ENCODE assay signal across 7 cellular contexts in genomic region chr1:32893198-32894018, GRCh38. TPM values are rescaled to one million over a fixed set of nuclear protein-coding genes. Genes with fewer than 3 reads are reported as not detected.
A peak's percentile ranks its signal among the peaks of the same experiment; 100 is the strongest.
DNase-seq lines count a peak whose midpoint lies in the region; ATAC-seq and TF ChIP-seq lines count a peak whose summit lies in the region.

No MANE protein-coding gene starts in this region.

- no peak overlapping the region for H3K14ac ChIP-seq in mesenchymal stem cell (ENCODE audit: low read length in 2 of 2)

- no peak for TF ChIP-seq POLR2A in thyroid gland (IDR thresholded peaks at IDR 0.05)

- intact Hi-C loops in thyroid gland (cut with DNase I): no loop called here

- H2BK5ac ChIP-seq in mesenchymal stem cell (ENCODE audit: low read depth, low read length, poor library complexity, severe bottlenecking): no peak overlapping the region

- H4K20me1 ChIP-seq in GM23248 (ENCODE audit: insufficient read depth): no peaks in the 10 kb centered on the region

- no peak overlapping the region for H3K23ac ChIP-seq in mesenchymal stem cell (ENCODE audit: low read length in 2 of 2)

- no peak overlapping the region for H2BK12ac ChIP-seq in mesenchymal stem cell (ENCODE audit: low read length in 2 of 2)

- H3K9me3 ChIP-seq in GM23248 (ENCODE audit: low read depth) (no peaks in the 10 kb centered on the region), NT2/D1 (ENCODE audit: insufficient read depth, low read length) (peaks cover 10% of the 10 kb centered on the region; the same call in 1 of the 2 replicates), duodenal mucosa (ENCODE audit: control insufficient read depth in 1 of 2, low read length in 2 of 2) (no peaks in the 10 kb centered on the region), mesenchymal stem cell (ENCODE audit: control insufficient read depth, low read length) (no peaks in the 10 kb centered on the region), thyroid gland (no peaks in the 10 kb centered on the region)

- peak overlapping the region in 1 of 2 experiments; percentile 54 for H3K18ac ChIP-seq in mesenchymal stem cell (ENCODE audit: low read depth in 1 of 2, low read length in 2 of 2)

- peak overlapping the region; percentile 54 for H3K4me2 ChIP-seq in GM23248 (ENCODE audit: unreplicated experiment)
- H3K4me2 ChIP-seq in mesenchymal stem cell (ENCODE audit: low read length, poor library complexity, severe bottlenecking): peak overlapping the region; percentile 87

- TF ChIP-seq CTCF in thyroid gland (IDR thresholded peaks at IDR 0.05): no peak

- in situ Hi-C loops in GM23248 (cut with MboI): no loop called here

- 7 to 9% methylated on average over 17 to 57 of the region's 58 CpGs for WGBS in GM23248 (ENCODE audit: low coverage in 1 of 2, low lambda C conversion rate in 2 of 2, missing lambda C conversion rate in 2 of 2), 2 experiments
- WGBS in mesenchymal stem cell: 3% methylated on average over 47 of the region's 58 CpGs
- WGBS in thyroid gland, 2 donors: 1 to 5% methylated on average over 44 to 51 of the region's 58 CpGs

- no peaks in the 10 kb centered on the region for H3K79me1 ChIP-seq in mesenchymal stem cell (replicated peaks; ENCODE audit: low read length, poor library complexity, severe bottlenecking)

- no peak overlapping the region for H3K4ac ChIP-seq in mesenchymal stem cell (ENCODE audit: low read depth in 1 of 2, low read length in 2 of 2)

- no peaks in the 10 kb centered on the region for H3K9me2 ChIP-seq in GM23248 (ENCODE audit: insufficient read depth)

- H3K27ac ChIP-seq in GM23248 (no peak overlapping the region), duodenal mucosa (ENCODE audit: low read depth, low read length) (no peak overlapping the region), mesenchymal stem cell (ENCODE audit: low read length, poor library complexity, severe bottlenecking) (no peak overlapping the region), thyroid gland (no peak overlapping the region)

- ATAC-seq in HG02840 (IDR thresholded peaks at IDR 0.05; ENCODE audit: low FRiP score, unreplicated experiment): no peak

- no peaks in the 10 kb centered on the region for H3K36me3 ChIP-seq in GM23248 (ENCODE audit: low read depth)
- H3K36me3 ChIP-seq in NT2/D1 (ENCODE audit: insufficient read depth, insufficient read length, low read length): peaks cover 21% of the 10 kb centered on the region
- H3K36me3 ChIP-seq in duodenal mucosa (ENCODE audit: control insufficient read depth in 1 of 2, insufficient read depth in 2 of 2, low read length in 2 of 2): peaks cover 7 to 30% of the 10 kb centered on the region in 2 donors
- peaks cover 0 to 3% of the 10 kb centered on the region in 2 experiments for H3K36me3 ChIP-seq in mesenchymal stem cell (ENCODE audit: control insufficient read depth in 1 of 2, insufficient read depth in 2 of 2, low read depth in 1 of 2, low read length in 2 of 2)
- no peaks in the 10 kb centered on the region for H3K36me3 ChIP-seq in thyroid gland

- no peak overlapping the region for H2BK120ac ChIP-seq in mesenchymal stem cell (ENCODE audit: low read depth, low read length)

- peak; percentile 50 for DNase-seq in GM23248
- peak; percentile 55 for DNase-seq in NT2/D1 (ENCODE audit: low read depth, low spot score)
- no peak for DNase-seq in mesenchymal stem cell
- DNase-seq in thyroid gland: peak; percentile 53 to 62
- no peak for DNase-seq in SHP77 (lab: John Stamatoyannopoulos, UW)

- no peaks in the 10 kb centered on the region for H3K4me1 ChIP-seq in GM23248 (ENCODE audit: insufficient read depth)
- peaks cover 10% of the 10 kb centered on the region for H3K4me1 ChIP-seq in NT2/D1 (ENCODE audit: insufficient read depth, insufficient read length)
- H3K4me1 ChIP-seq in duodenal mucosa (ENCODE audit: control insufficient read depth in 1 of 2, insufficient read depth in 2 of 2, low read length in 2 of 2): peaks cover 4 to 5% of the 10 kb centered on the region in 2 donors
- H3K4me1 ChIP-seq in mesenchymal stem cell (ENCODE audit: control insufficient read depth, insufficient read depth, low read depth, low read length): peaks cover 13% of the 10 kb centered on the region
- H3K4me1 ChIP-seq in thyroid gland: peaks cover 4 to 13% of the 10 kb centered on the region in 2 donors

- H3K79me2 ChIP-seq in GM23248 (ENCODE audit: insufficient read depth): no peaks in the 10 kb centered on the region

- H2AK5ac ChIP-seq in mesenchymal stem cell (ENCODE audit: low read length, severe bottlenecking): no peak overlapping the region

- H3K27me3 ChIP-seq in GM23248 (replicated peaks; ENCODE audit: insufficient read depth) (peaks cover 14% of the 10 kb centered on the region), NT2/D1 (ENCODE audit: insufficient read depth, insufficient read length) (peaks cover 17% of the 10 kb centered on the region), duodenal mucosa (ENCODE audit: control insufficient read depth in 1 of 2, insufficient read depth in 2 of 2, low read length in 2 of 2) (peaks cover 9 to 12% of the 10 kb centered on the region in 2 donors), mesenchymal stem cell (ENCODE audit: control insufficient read depth in 1 of 2, insufficient read depth in 1 of 2, low read length in 2 of 2) (peaks cover 39 to 46% of the 10 kb centered on the region in 2 experiments), thyroid gland (no peaks in the 10 kb centered on the region)

- H2AFZ ChIP-seq in GM23248 (peak overlapping the region; percentile 70), mesenchymal stem cell (ENCODE audit: low read depth, low read length) (peak overlapping the region; percentile 29)

- no peak overlapping the region for H4K8ac ChIP-seq in mesenchymal stem cell (ENCODE audit: low read length)

- H3F3A ChIP-seq in GM23248 (ENCODE audit: insufficient read depth): no peaks in the 10 kb centered on the region

- H3K9ac ChIP-seq in GM23248 (no peak overlapping the region), NT2/D1 (ENCODE audit: insufficient read length, low read depth) (peak overlapping the region; percentile 76), duodenal mucosa (ENCODE audit: low read depth in 1 of 2, low read length in 2 of 2) (peak overlapping the region; percentile 25 to 38), mesenchymal stem cell (ENCODE audit: low read length) (no peak overlapping the region)

- no peak overlapping the region for H4K91ac ChIP-seq in mesenchymal stem cell (ENCODE audit: low read length)

- no peak overlapping the region for H2BK15ac ChIP-seq in mesenchymal stem cell (ENCODE audit: low read depth, poor library complexity, severe bottlenecking)

- H3K4me3 ChIP-seq in GM23248 (peak overlapping the region; percentile 69), NT2/D1 (ENCODE audit: insufficient read length, low read depth) (peak overlapping the region; percentile 54), duodenal mucosa (ENCODE audit: low read depth in 1 of 2, low read length in 2 of 2) (peak overlapping the region; percentile 54 to 55), mesenchymal stem cell (ENCODE audit: insufficient read depth in 1 of 2, low read depth in 1 of 2, low read length in 2 of 2) (peak overlapping the region; percentile 48 to 66), thyroid gland (replicated peaks in 1 of 3) (peak overlapping the region in 2 of 3 donors; percentile 31 to 37)

RNA-seq across cellular contexts. Expression of gene HPCA, which starts 7.1 kb away (rescaled TPM):
- total RNA-seq in GM23248 (2014; rRNA removed; shearing (Covaris generic)): not detected in 2 replicates
- not detected in 2 replicates for polyA plus RNA-seq in GM23248 (2016; fragmentation: Nextera tagmentation; extraction: Ambion mirVana)
- polyA plus RNA-seq in mesenchymal stem cell (2013, experiment 1 of 2): 0.14 TPM
- polyA plus RNA-seq in mesenchymal stem cell (2013, experiment 2 of 2): 0.42 TPM
- total RNA-seq in thyroid gland: not detected

RNA-seq across cellular contexts. Expression of gene TMEM54, which starts 7.8 kb away (rescaled TPM):
- total RNA-seq in GM23248 (2014; rRNA removed; shearing (Covaris generic)): 41.7 and 60.4 TPM in 2 replicates
- polyA plus RNA-seq in GM23248 (2016; fragmentation: Nextera tagmentation; extraction: Ambion mirVana): 33.7 and 36.1 TPM in 2 replicates
- 10.2 TPM for polyA plus RNA-seq in mesenchymal stem cell (2013, experiment 1 of 2)
- polyA plus RNA-seq in mesenchymal stem cell (2013, experiment 2 of 2): 10.4 TPM
- 100 to 1,000 TPM in 2 of 4 donors, 10 to 100 TPM in 2; 32.6 to 158 (median 101) TPM for total RNA-seq in thyroid gland

RNA-seq across cellular contexts. Expression of gene FNDC5, which starts 22.7 kb away (rescaled TPM):
- 0.76 TPM in 1 of 2 replicates, not detected in the other for total RNA-seq in GM23248 (2014; rRNA removed; shearing (Covaris generic))
- polyA plus RNA-seq in GM23248 (2016; fragmentation: Nextera tagmentation; extraction: Ambion mirVana): 0.15 and 0.33 TPM in 2 replicates
- polyA plus RNA-seq in mesenchymal stem cell (2013, experiment 1 of 2): 0.32 TPM
- polyA plus RNA-seq in mesenchymal stem cell (2013, experiment 2 of 2): 0.33 TPM
- total RNA-seq in thyroid gland: 1 to 10 TPM in 3 of 4 donors, under 1 TPM in 1; 0.27 to 4.0 (median 1.5) TPM

Comparison
In these comparisons a context has a peak if more than half of its experiments do, and no peak if none do; other contexts are left out.
1. DNase-seq: peak in GM23248 (single experiment), NT2/D1 (single experiment) and thyroid gland (2 of 2); none in mesenchymal stem cell (single experiment) and SHP77 (0 of 2).
2. H3K9ac ChIP-seq: peak in NT2/D1 (single experiment) and duodenal mucosa (2 of 2); none in GM23248 (single experiment) and mesenchymal stem cell (single experiment).
3. Peak in every context shown above with its lines, with median percentiles within 50 percentile points of each other: H3K4me3 ChIP-seq.